17 cellular contexts compared by ENCODE assay signal in the genomic region with DNA sequence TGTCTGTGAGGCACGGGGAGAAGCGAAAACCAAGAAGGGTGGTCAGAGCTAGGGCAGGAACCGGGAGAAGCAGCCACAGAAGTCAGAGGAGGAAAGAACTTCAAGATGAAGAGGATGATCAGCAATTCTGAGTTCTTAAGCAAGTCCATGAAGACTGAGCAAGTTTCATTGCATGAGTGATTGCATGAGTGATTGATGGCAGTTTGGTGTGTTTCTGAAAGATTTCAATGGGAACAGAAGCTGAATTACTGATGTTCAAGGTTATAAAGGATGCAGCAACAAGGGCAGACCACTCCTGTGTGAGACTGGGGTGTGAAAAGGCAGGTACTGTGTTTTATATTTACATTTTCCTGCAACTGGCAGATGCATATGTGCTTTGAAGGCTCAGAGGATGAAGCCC. TPM values are rescaled to one million over a fixed set of nuclear protein-coding genes. Genes with fewer than 3 reads are reported as not detected.
DNase-seq lines count a peak whose midpoint lies in the region; ATAC-seq lines count a peak whose summit lies in the region.
"Had no signal": no experiment of that assay in that cellular context is flagged by ENCODE, and none has a peak within 500 bp of the region (broad histone marks: within the 10 kb centered on the region; RNA-seq: fewer than 3 reads in every experiment).

No MANE protein-coding gene starts in this region.

- H3K4me3 ChIP-seq in CD8-positive, alpha-beta memory T cell (ENCODE audit: low read length) = no peak overlapping the region
- H3K4me3 ChIP-seq in skeletal muscle satellite cell (ENCODE audit: low read length) = no peak overlapping the region
- H3K4me3 ChIP-seq: body of pancreas had no signal

- CTCF ChIA-PET in CD8-positive, alpha-beta memory T cell (lab: Charles Lee) = no interaction called here

- peaks cover 80 to 98% (median 90%) of the 10 kb centered on the region in 3 donors for H3K4me1 Mint-ChIP-seq in CD8-positive, alpha-beta memory T cell
- H3K4me1 Mint-ChIP-seq in T-helper 17 cell = peaks cover 50% of the 10 kb centered on the region

- H3K27me3 Mint-ChIP-seq in CD8-positive, alpha-beta memory T cell = no peaks in the 10 kb centered on the region
- H3K27me3 Mint-ChIP-seq in T-helper 17 cell = no peaks in the 10 kb centered on the region
- H3K27me3 Mint-ChIP-seq: stimulated activated naive CD8-positive, alpha-beta T cell treated with anti-CD3 and anti-CD28 coated beads, Interleukin-15, Interleukin-2, amounts not matched to agents 100 ng/mL and 50 ng/mL, for 24 hours had no signal

- H3K36me3 Mint-ChIP-seq in CD8-positive, alpha-beta memory T cell = peaks cover 0 to 8% (median 0%) of the 10 kb centered on the region in 3 donors
- H3K36me3 Mint-ChIP-seq in T-helper 17 cell (ENCODE audit: low read depth) = peaks cover 11% of the 10 kb centered on the region

- no peak overlapping the region for H3K9ac ChIP-seq in skeletal muscle satellite cell (ENCODE audit: low read depth, low read length)

- no peaks in the 10 kb centered on the region for H3K9me3 ChIP-seq in CD8-positive, alpha-beta memory T cell (ENCODE audit: low read length)
- no peaks in the 10 kb centered on the region for H3K9me3 ChIP-seq in T-helper 17 cell (ENCODE audit: control insufficient read depth, low read length, poor library complexity, severe bottlenecking)
- no peaks in the 10 kb centered on the region for H3K9me3 ChIP-seq in skeletal muscle satellite cell (replicated peaks; ENCODE audit: low read length)
- H3K9me3 ChIP-seq: body of pancreas had no signal

- no peaks in the 10 kb centered on the region for H3K9me3 Mint-ChIP-seq in CD8-positive, alpha-beta memory T cell
- H3K9me3 Mint-ChIP-seq: activated T-helper 1 cell treated with anti-CD3 and anti-CD28 coated beads, Interleukin-12 subunit alpha, Interleukin-12 subunit beta, Interleukin-2, Interleukin-4 antibody, amounts not matched to agents 30 ng/mL and 10 ng/mL and 1 ng/mL, durations not matched to agents 14 hours and 24 hours and 36 hours; stimulated activated naive CD8-positive, alpha-beta T cell treated with anti-CD3 and anti-CD28 coated beads, Interleukin-15, Interleukin-2, amounts not matched to agents 100 ng/mL and 50 ng/mL, for 24 hours; T-helper 1 cell treated with Interleukin-12 subunit alpha and Interleukin-12 subunit beta and Interleukin-4 antibody, amounts not matched to agents 30 μg/mL and 1 μg/mL, for 36 hours had no signal

- peak overlapping the region; percentile 16 for H3K4me2 ChIP-seq in skeletal muscle satellite cell (ENCODE audit: low read length)

- no peak for DNase-seq in CD8-positive, alpha-beta memory T cell
- no peak for DNase-seq in T-helper 17 cell
- DNase-seq in NCI-H524 treated with DMSO at 0.1 percent for 48 hours (lab: John Stamatoyannopoulos, UW) = no peak
- DNase-seq in HCEC 1CT = no peak
- DNase-seq: activated CD4-positive, alpha-beta T cell treated with anti-CD3 and anti-CD28 coated beads for 48 hours; GF-D8; NCI-H1048; NCI-H446; stimulated activated CD4-positive, alpha-beta T cell treated with anti-CD3 and anti-CD28 coated beads, Interleukin-4, amount 100 ng/mL, for 4 hours had no signal

- H3K4me1 ChIP-seq in CD8-positive, alpha-beta memory T cell (ENCODE audit: insufficient read depth, low read length) = peaks cover 60% of the 10 kb centered on the region
- H3K4me1 ChIP-seq in skeletal muscle satellite cell (ENCODE audit: control insufficient read depth, insufficient read depth, low read length) = peaks cover 37% of the 10 kb centered on the region

- peak overlapping the region in 5 of 7 donors; percentile 5 to 68 (median 19) for H3K4me3 Mint-ChIP-seq in CD8-positive, alpha-beta memory T cell
- no peak overlapping the region for H3K4me3 Mint-ChIP-seq in T-helper 17 cell
- H3K4me3 Mint-ChIP-seq: activated T-helper 1 cell treated with anti-CD3 and anti-CD28 coated beads, Interleukin-12 subunit alpha, Interleukin-12 subunit beta, Interleukin-2, Interleukin-4 antibody, amounts not matched to agents 30 ng/mL and 10 ng/mL and 1 ng/mL, durations not matched to agents 14 hours and 24 hours and 36 hours; stimulated activated naive CD8-positive, alpha-beta T cell treated with anti-CD3 and anti-CD28 coated beads, Interleukin-15, Interleukin-2, amounts not matched to agents 100 ng/mL and 50 ng/mL, for 24 hours; T-helper 1 cell treated with Interleukin-12 subunit alpha and Interleukin-12 subunit beta and Interleukin-4 antibody, amounts not matched to agents 30 μg/mL and 1 μg/mL, for 36 hours had no signal

- ATAC-seq in T-helper 17 cell (no peak), GM21619 (IDR thresholded peaks at IDR 0.05; ENCODE audit: unreplicated experiment) (no peak), HG03159 (IDR thresholded peaks at IDR 0.05; ENCODE audit: unreplicated experiment) (no peak)
- ATAC-seq: body of pancreas had no signal

- no peaks in the 10 kb centered on the region for H3K27me3 ChIP-seq in CD8-positive, alpha-beta memory T cell (ENCODE audit: insufficient read depth, low read length, poor library complexity, severe bottlenecking)
- H3K27me3 ChIP-seq in layer of hippocampus (ENCODE audit: control insufficient read depth, insufficient read depth, low read length) (no peaks in the 10 kb centered on the region), skeletal muscle satellite cell (ENCODE audit: control insufficient read depth, insufficient read depth, low read length) (no peaks in the 10 kb centered on the region)
- H3K27me3 ChIP-seq: body of pancreas had no signal

- no peaks in the 10 kb centered on the region for H3K36me3 ChIP-seq in CD8-positive, alpha-beta memory T cell (ENCODE audit: insufficient read depth, low read length)
- no peaks in the 10 kb centered on the region for H3K36me3 ChIP-seq in skeletal muscle satellite cell (ENCODE audit: insufficient read depth, low read length)

- H3K27ac ChIP-seq in CD8-positive, alpha-beta memory T cell (ENCODE audit: low read depth, low read length) = no peak overlapping the region
- H3K27ac ChIP-seq in layer of hippocampus (ENCODE audit: low read depth, low read length) = peak overlapping the region; percentile 3

- peak overlapping the region in 3 of 8 donors; percentile 7 to 94 (median 8) for H3K27ac Mint-ChIP-seq in CD8-positive, alpha-beta memory T cell
- H3K27ac Mint-ChIP-seq in T-helper 17 cell = peak overlapping the region; percentile 83
- H3K27ac Mint-ChIP-seq: activated T-helper 1 cell treated with anti-CD3 and anti-CD28 coated beads, Interleukin-12 subunit alpha, Interleukin-12 subunit beta, Interleukin-2, Interleukin-4 antibody, amounts not matched to agents 30 ng/mL and 10 ng/mL and 1 ng/mL, durations not matched to agents 14 hours and 24 hours and 36 hours had no signal

- POLR2A ChIA-PET in CD8-positive, alpha-beta memory T cell (lab: Charles Lee) = no interaction called here

RNA-seq across cellular contexts. Expression of a gene that starts 35.4 kb away (rescaled TPM):
- total RNA-seq in CD8-positive, alpha-beta memory T cell = 10 to 100 TPM; 58.4 to 65.2 TPM
- 15.1 TPM for polyA plus RNA-seq in CD8-positive, alpha-beta memory T cell
- total RNA-seq in T-helper 17 cell = 10 to 100 TPM; 74.4 to 89.1 TPM
- total RNA-seq in skeletal muscle satellite cell (2012; rRNA removed) = 33.0 and 45.7 TPM in 2 replicates
